ENCODE assay signal across 8 cellular contexts in the genomic region with DNA sequence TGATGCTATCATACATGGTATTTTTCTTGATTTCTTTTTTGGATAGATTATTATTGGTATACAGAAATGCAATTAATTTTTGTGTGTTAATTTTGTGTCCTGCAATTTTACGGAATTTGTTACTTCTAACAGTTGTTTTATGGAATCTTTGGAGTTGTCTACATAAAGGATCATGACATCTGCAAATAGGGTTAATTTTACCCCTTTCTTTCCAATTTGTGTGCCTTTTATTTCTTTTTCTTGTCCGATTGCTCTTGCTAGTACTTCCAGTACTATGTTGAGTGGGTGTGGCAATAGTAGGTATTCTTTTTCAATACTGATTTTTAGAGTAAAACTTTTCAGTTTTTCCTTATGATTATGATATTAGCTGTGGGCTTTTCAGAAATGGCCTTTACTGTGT.
"Had no signal": no experiment of that assay in that cellular context is flagged by ENCODE, and none has a peak within 500 bp of the region (broad histone marks: within the 10 kb centered on the region; RNA-seq: fewer than 3 reads in every experiment).

No MANE protein-coding gene starts in this region.

- FAIRE-seq: G401.6, GM12878, GM12891, GM12892, GM18507, GM19239 had no signal

- H3K4me3 ChIP-seq: GM12878 had no signal

- DNase-seq: GDM1, GF-D8 had no signal

- ATAC-seq: GM12878 had no signal
